14 cellular contexts compared by ENCODE assay signal in genomic region chr16:80518436-80518835, GRCh38. TPM values are rescaled to one million over a fixed set of nuclear protein-coding genes. Genes with fewer than 3 reads are reported as not detected.
DNase-seq lines count a peak whose midpoint lies in the region; ATAC-seq and TF ChIP-seq lines count a peak whose summit lies in the region.
"Had no signal": no experiment of that assay in that cellular context is flagged by ENCODE, and none has a peak within 500 bp of the region (broad histone marks: within the 10 kb centered on the region; RNA-seq: fewer than 3 reads in every experiment).

No MANE protein-coding gene starts in this region.

- H3K36me3 Mint-ChIP-seq in activated CD4-positive, alpha-beta T cell treated with anti-CD3 and anti-CD28 coated beads, Interleukin-2, amount 10 ng/mL, durations not matched to agents 24 days and 14 days (ENCODE audit: low read depth) = peaks cover 2% of the 10 kb centered on the region
- no peaks in the 10 kb centered on the region for H3K36me3 Mint-ChIP-seq in activated naive CD4-positive, alpha-beta T cell treated with anti-CD3 and anti-CD28 coated beads, Interleukin-2, amount 50 U/mL, for 72 hours
- H3K36me3 Mint-ChIP-seq in naive thymus-derived CD8-positive, alpha-beta T cell = no peaks in the 10 kb centered on the region
- no peaks in the 10 kb centered on the region for H3K36me3 Mint-ChIP-seq in type B pancreatic cell

- no peak for TF ChIP-seq CTCF in type B pancreatic cell (conservative IDR thresholded peaks at IDR 0.05)

- intact Hi-C loops in activated CD4-positive, alpha-beta T cell treated with anti-CD3 and anti-CD28 coated beads, Interleukin-2, amount 10 ng/mL, durations not matched to agents 24 days and 14 days (cut with micrococcal nuclease) = no loop called here

- H3K9me3 Mint-ChIP-seq in activated CD4-positive, alpha-beta T cell treated with anti-CD3 and anti-CD28 coated beads, Interleukin-2, amount 10 ng/mL, durations not matched to agents 24 days and 14 days = peaks cover 7% of the 10 kb centered on the region
- H3K9me3 Mint-ChIP-seq in activated naive CD4-positive, alpha-beta T cell treated with anti-CD3 and anti-CD28 coated beads, Interleukin-2, amount 50 U/mL, for 72 hours = no peaks in the 10 kb centered on the region
- H3K9me3 Mint-ChIP-seq in naive thymus-derived CD8-positive, alpha-beta T cell = no peaks in the 10 kb centered on the region
- H3K9me3 Mint-ChIP-seq in type B pancreatic cell = no peaks in the 10 kb centered on the region

- H3K4me1 Mint-ChIP-seq in activated CD4-positive, alpha-beta T cell treated with anti-CD3 and anti-CD28 coated beads, Interleukin-2, amount 10 ng/mL, durations not matched to agents 24 days and 14 days = peaks cover 18% of the 10 kb centered on the region
- H3K4me1 Mint-ChIP-seq in naive thymus-derived CD8-positive, alpha-beta T cell = peaks cover 13 to 18% (median 17%) of the 10 kb centered on the region in 4 donors
- peaks cover 11% of the 10 kb centered on the region for H3K4me1 Mint-ChIP-seq in type B pancreatic cell (ENCODE audit: unreplicated experiment)

- no peak overlapping the region for H3K27ac Mint-ChIP-seq in activated CD4-positive, alpha-beta T cell treated with anti-CD3 and anti-CD28 coated beads, Interleukin-2, amount 10 ng/mL, durations not matched to agents 24 days and 14 days
- H3K27ac Mint-ChIP-seq in activated naive CD4-positive, alpha-beta T cell treated with anti-CD3 and anti-CD28 coated beads, Interleukin-2, amount 50 U/mL, for 72 hours = peak overlapping the region in 1 of 2 donors; percentile 17
- peak overlapping the region in 2 of 10 donors; percentile 44 to 55 for H3K27ac Mint-ChIP-seq in naive thymus-derived CD8-positive, alpha-beta T cell
- H3K27ac Mint-ChIP-seq in type B pancreatic cell = no peak overlapping the region

- H3K4me3 Mint-ChIP-seq in activated CD4-positive, alpha-beta T cell treated with anti-CD3 and anti-CD28 coated beads, Interleukin-2, amount 10 ng/mL, durations not matched to agents 24 days and 14 days = peak overlapping the region; percentile 42
- peak overlapping the region in 9 of 10 donors; percentile 2 to 81 (median 62) for H3K4me3 Mint-ChIP-seq in naive thymus-derived CD8-positive, alpha-beta T cell
- no peak overlapping the region for H3K4me3 Mint-ChIP-seq in type B pancreatic cell

- peaks cover 21% of the 10 kb centered on the region for H3K27me3 Mint-ChIP-seq in activated CD4-positive, alpha-beta T cell treated with anti-CD3 and anti-CD28 coated beads, Interleukin-2, amount 10 ng/mL, durations not matched to agents 24 days and 14 days
- peaks cover 0 to 9% (median 7%) of the 10 kb centered on the region in 5 donors for H3K27me3 Mint-ChIP-seq in naive thymus-derived CD8-positive, alpha-beta T cell
- peaks cover 12% of the 10 kb centered on the region for H3K27me3 Mint-ChIP-seq in type B pancreatic cell

- POLR2A ChIA-PET in naive thymus-derived CD8-positive, alpha-beta T cell (lab: Charles Lee) = no interaction called here

- peak; percentile 81 for DNase-seq in activated CD4-positive, alpha-beta T cell treated with anti-CD3 and anti-CD28 coated beads, Interleukin-2, amount 10 ng/mL, durations not matched to agents 24 days and 14 days
- DNase-seq in activated CD4-positive, alpha-beta T cell treated with anti-CD3 and anti-CD28 coated beads, Interleukin-2, amount 50 U/mL, for 48 hours = no peak
- peak; percentile 27 for DNase-seq in M059J (ENCODE audit: low read depth)
- DNase-seq in activated naive CD4-positive, alpha-beta T cell treated with anti-CD3 and anti-CD28 coated beads, Interleukin-2, amount 50 U/mL, for 72 hours (ENCODE audit: low spot score in 2 of 2) = peak in 1 of 2 donors; percentile 13
- peak in 6 of 10 donors; percentile 7 to 55 (median 33) for DNase-seq in naive thymus-derived CD8-positive, alpha-beta T cell
- no peak for DNase-seq in DMS114 treated with DMSO at 0.1 percent for 48 hours (lab: John Stamatoyannopoulos, UW; ENCODE audit: unreplicated experiment)
- no peak for DNase-seq in type B pancreatic cell (ENCODE audit: extremely low spot score, unreplicated experiment)
- DNase-seq: GDM1, MV-4-11, SW 1271 had no signal

- ATAC-seq in activated naive CD4-positive, alpha-beta T cell treated with anti-CD3 and anti-CD28 coated beads, Interleukin-2, amount 50 U/mL, for 72 hours = peak; percentile 41 to 93
- peak; percentile 71 to 92 for ATAC-seq in naive thymus-derived CD8-positive, alpha-beta T cell
- ATAC-seq in GM21360 (IDR thresholded peaks at IDR 0.05; ENCODE audit: unreplicated experiment) = no peak

RNA-seq across cellular contexts. Expression of gene DYNLRB2, which starts 22.4 kb away (rescaled TPM):
- not detected in 2 replicates for total RNA-seq in activated CD4-positive, alpha-beta T cell treated with anti-CD3 and anti-CD28 coated beads, Interleukin-2, amount 10 ng/mL, durations not matched to agents 24 days and 14 days
- total RNA-seq in M059J (2014; rRNA removed; shearing (Covaris generic)) = not detected in 2 replicates
- not detected for total RNA-seq in activated naive CD4-positive, alpha-beta T cell treated with anti-CD3 and anti-CD28 coated beads, Interleukin-2, amount 50 U/mL, for 72 hours
- total RNA-seq in naive thymus-derived CD8-positive, alpha-beta T cell = 1 to 10 TPM in 1 of 2 experiments, under 1 TPM in 1; 0.91 to 2.0 TPM
- polyA plus RNA-seq in naive thymus-derived CD8-positive, alpha-beta T cell = 1 to 10 TPM; 1.3 to 2.3 (median 1.9) TPM
- 2.3 and 4.3 TPM in 2 replicates for total RNA-seq in type B pancreatic cell (ENCODE audit: low replicate concordance)
- total RNA-seq: dermis microvascular lymphatic vessel endothelial cell, glomerular endothelial cell, pulmonary artery endothelial cell had no signal

Comparison
In these comparisons a context has a peak if more than half of its experiments do, and no peak if none do; other contexts are left out.
1. DNase-seq: peak in activated CD4-positive, alpha-beta T cell treated with anti-CD3 and anti-CD28 coated beads, Interleukin-2, amount 10 ng/mL, durations not matched to agents 24 days and 14 days (single experiment), M059J (single experiment) and naive thymus-derived CD8-positive, alpha-beta T cell (6 of 10); none in activated CD4-positive, alpha-beta T cell treated with anti-CD3 and anti-CD28 coated beads, Interleukin-2, amount 50 U/mL, for 48 hours (0 of 2), DMS114 treated with DMSO at 0.1 percent for 48 hours (single experiment) and type B pancreatic cell (single experiment).